15 cellular contexts compared by ENCODE assay signal in the genomic region with DNA sequence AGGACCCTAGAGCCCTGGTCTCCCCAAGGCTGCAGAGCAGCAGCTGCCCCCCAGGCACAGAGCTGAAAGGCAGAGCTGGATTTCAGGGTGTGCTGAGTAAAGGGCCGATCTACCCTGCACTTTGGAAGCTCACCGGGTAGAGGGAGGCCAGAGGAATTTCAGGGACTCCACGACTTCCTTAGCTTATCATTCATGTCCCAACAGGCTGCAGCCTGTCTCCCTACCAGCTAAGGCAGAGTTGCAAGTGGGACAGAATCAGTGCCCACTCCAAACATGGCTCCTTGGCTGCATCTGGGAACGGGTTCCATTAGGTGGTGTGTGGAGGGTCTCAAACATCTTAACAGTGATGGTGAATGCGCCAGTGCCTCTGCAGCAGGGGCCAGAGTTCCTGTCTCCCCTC.
"Had no signal": no experiment of that assay in that cellular context is flagged by ENCODE, and none has a peak within 500 bp of the region (broad histone marks: within the 10 kb centered on the region; RNA-seq: fewer than 3 reads in every experiment).

No MANE protein-coding gene starts in this region.

- FAIRE-seq: kidney, pancreas had no signal

- H3K27ac ChIP-seq: ascending aorta, hepatocyte, left ventricle myocardium inferior, pancreas, sigmoid colon, tibial artery had no signal

- H3K27me3 ChIP-seq: ascending aorta had no signal

- H3K4me2 ChIP-seq: hepatocyte had no signal

- H3K79me2 ChIP-seq: hepatocyte had no signal

- H3K4me1 ChIP-seq: ascending aorta, pancreas, sigmoid colon had no signal

- H3K9me3 ChIP-seq: ascending aorta, left ventricle myocardium inferior, mucosa of descending colon, pancreas, sigmoid colon, tibial artery had no signal

- H3K4me3 ChIP-seq: ascending aorta, hepatocyte, left ventricle myocardium inferior, mucosa of descending colon, pancreas, sigmoid colon, tibial artery had no signal

- H3K36me3 ChIP-seq: left ventricle myocardium inferior, pancreas, sigmoid colon, tibial artery had no signal

- DNase-seq: activated CD4-positive, alpha-beta T cell treated with anti-CD3 and anti-CD28 coated beads for 1 hour; activated CD4-positive, alpha-beta T cell treated with anti-CD3 and anti-CD28 coated beads, Interleukin-2, amount 50 U/mL, for 4 hours; effector CD8-positive, alpha-beta T cell; kidney; left ventricle myocardium inferior; mucosa of descending colon; naive B cell; sigmoid colon; stimulated activated CD8-positive, alpha-beta memory T cell treated with anti-CD3 and anti-CD28 coated beads, Interleukin-4, amount 100 ng/mL, for 48 hours; stimulated activated naive CD4-positive, alpha-beta T cell treated with Interleukin-2 at 50 U/mL for 16 hours; substantia nigra; tibial artery had no signal

- H2AFZ ChIP-seq: hepatocyte had no signal
